ENCODE assay signal across 7 cellular contexts in the genomic region with DNA sequence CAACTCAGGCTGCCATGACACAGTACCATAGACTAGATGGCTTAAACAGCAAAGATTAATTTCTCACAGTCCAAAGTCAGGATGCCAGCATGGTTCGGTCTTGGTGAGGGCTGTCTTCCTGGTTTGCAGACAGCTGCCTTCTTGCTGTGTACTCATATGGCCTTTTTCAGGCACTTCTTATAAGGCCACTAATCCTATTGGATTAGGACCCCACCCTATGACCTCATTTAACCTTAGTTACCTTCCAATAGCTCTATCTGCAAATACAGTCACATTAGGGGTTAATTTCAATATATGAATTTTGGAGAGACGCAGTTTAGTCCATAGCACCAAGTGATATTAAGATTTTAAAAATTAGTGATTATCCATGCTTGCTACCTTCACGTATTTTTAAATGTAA.
"Had no signal": no experiment of that assay in that cellular context is flagged by ENCODE, and none has a peak within 500 bp of the region (broad histone marks: within the 10 kb centered on the region; RNA-seq: fewer than 3 reads in every experiment).

No MANE protein-coding gene starts in this region.

- H3K27ac ChIP-seq: HL-60 had no signal

- FAIRE-seq: HTR-8/SVneo, K562 had no signal

- H3K4me3 Mint-ChIP-seq: IgD-negative memory B cell had no signal

- H3K27ac Mint-ChIP-seq: IgD-negative memory B cell had no signal

- H3K4me1 Mint-ChIP-seq: IgD-negative memory B cell had no signal

- H3K4me3 ChIP-seq: K562 had no signal

- H3K36me3 Mint-ChIP-seq: IgD-negative memory B cell had no signal

- H3K27me3 Mint-ChIP-seq: IgD-negative memory B cell had no signal

- DNase-seq: IMR-90, KBM-7, KG1 had no signal

- ATAC-seq: K562 had no signal
